ENCODE assay signal across 23 cellular contexts in the genomic region with DNA sequence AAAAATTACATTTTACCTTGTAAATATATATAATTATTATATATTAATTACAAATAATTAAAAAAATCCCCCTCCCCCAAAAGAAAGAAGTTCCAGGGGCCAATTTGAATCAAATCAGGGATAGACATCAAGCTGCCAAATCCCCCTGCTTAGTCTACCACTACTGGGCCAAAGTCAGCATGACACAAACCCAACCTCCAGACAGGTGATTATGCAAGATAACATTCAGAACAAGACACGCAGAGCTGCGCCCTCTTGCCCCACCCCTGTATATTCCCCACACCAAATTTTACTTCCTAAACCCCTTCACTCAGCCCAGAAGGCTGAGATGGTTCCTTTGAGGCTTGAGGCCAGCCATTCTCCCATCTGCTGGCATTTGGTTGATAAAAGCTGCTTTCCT.
A peak's percentile ranks its signal among the peaks of the same experiment; 100 is the strongest.
DNase-seq lines count a peak whose midpoint lies in the region; ATAC-seq, FAIRE-seq and TF ChIP-seq lines count a peak whose summit lies in the region.
"Had no signal": no experiment of that assay in that cellular context is flagged by ENCODE, and none has a peak within 500 bp of the region (broad histone marks: within the 10 kb centered on the region; RNA-seq: fewer than 3 reads in every experiment).

No MANE protein-coding gene starts in this region.

- H3K9me3 ChIP-seq in K562 (replicated peaks; ENCODE audit: control insufficient read depth, insufficient read depth, low read depth, low read length): no peaks in the 10 kb centered on the region
- H3K9me3 ChIP-seq: BE2C, BLaER1, Caco-2 had no signal

- peak; percentile 15 for FAIRE-seq in K562 (lab: Jason Lieb, UNC)
- FAIRE-seq: A204.1, D721Med, G401.6, GM12891 had no signal

- H3K4me1 Mint-ChIP-seq in GM23338 (no peaks in the 10 kb centered on the region), Calu3 (ENCODE audit: low read depth, unreplicated experiment) (peaks cover 13% of the 10 kb centered on the region)
- H3K4me1 Mint-ChIP-seq: CD14-positive monocyte; CD4-positive, alpha-beta memory T cell; CD4-positive, CD25-positive, alpha-beta regulatory T cell; CD8-positive, alpha-beta memory T cell had no signal

- no peak overlapping the region for H3K4me3 Mint-ChIP-seq in GM23338
- no peak overlapping the region for H3K4me3 Mint-ChIP-seq in Calu3 (ENCODE audit: low read depth, unreplicated experiment)
- H3K4me3 Mint-ChIP-seq: CD14-positive monocyte; CD4-positive, alpha-beta memory T cell; CD4-positive, CD25-positive, alpha-beta regulatory T cell; CD8-positive, alpha-beta memory T cell had no signal

- no peak for TF ChIP-seq EP300 in K562 (IDR thresholded peaks at IDR 0.05; ENCODE audit: low read length)

- TF ChIP-seq CTCF in GM23338 (conservative IDR thresholded peaks at IDR 0.05; ENCODE audit: low read depth in 2 of 2) (no peak), K562 (IDR thresholded peaks at IDR 0.05 in 2 of 3, conservative IDR thresholded peaks at IDR 0.05 in 1 of 3; ENCODE audit: insufficient read depth in 2 of 3, low read depth in 1 of 3, low read length in 3 of 3) (no peak), Calu3 (IDR thresholded peaks at IDR 0.05; ENCODE audit: unreplicated experiment) (no peak)

- H3K27ac Mint-ChIP-seq in GM23338 (0 out of 2 replicates have a peak overlapping the region, but pooled peaks have one; percentile 48), Calu3 (ENCODE audit: unreplicated experiment) (no peak overlapping the region)
- H3K27ac Mint-ChIP-seq: CD14-positive monocyte; CD4-positive, alpha-beta memory T cell; CD4-positive, CD25-positive, alpha-beta regulatory T cell; CD8-positive, alpha-beta memory T cell had no signal

- no peaks in the 10 kb centered on the region for H3F3A ChIP-seq in GM23338 (replicated peaks; ENCODE audit: low read depth)

- WGBS in K562 (ENCODE audit: insufficient coverage, low coverage, missing lambda C conversion rate): 4% methylated on average over 2 of the region's 2 CpGs

- H2AFZ ChIP-seq in GM23338: no peak overlapping the region
- no peak overlapping the region for H2AFZ ChIP-seq in K562 (ENCODE audit: low read depth, low read length)

- no peak for TF ChIP-seq POLR2A in K562 (conservative IDR thresholded peaks at IDR 0.05)

- POLR2A ChIA-PET in K562 (lab: Yijun Ruan, JAX): interaction anchor here (0.6 to 1.0 kb wide), 2 partner anchors 10 to 27 kb away, joined by 3 read pairs; no protein-coding TSS in a partner anchor

- ATAC-seq in GM23338 (no peak), K562 (peak; percentile 72), GM18873 (IDR thresholded peaks at IDR 0.05; ENCODE audit: low FRiP score, unreplicated experiment) (no peak), GM21723 (IDR thresholded peaks at IDR 0.05; ENCODE audit: unreplicated experiment) (no peak)

- BruUV-seq in K562 (replicated peaks; lab: Mats Ljungman, UMichigan): no TSS peak
- BruUV-seq in Calu3 (replicated peaks; lab: Mats Ljungman, UMichigan): no TSS peak

- H3K4me2 ChIP-seq in GM23338 (no peak overlapping the region), K562 (ENCODE audit: insufficient read depth, low read length) (no peak overlapping the region)
- H3K4me2 ChIP-seq: BLaER1 had no signal

- H3K4me1 ChIP-seq in GM23338 (ENCODE audit: insufficient read depth): no peaks in the 10 kb centered on the region
- H3K4me1 ChIP-seq in K562 (replicated peaks in 1 of 2; ENCODE audit: control insufficient read depth in 2 of 2, insufficient read depth in 2 of 2, low read length in 2 of 2): no peaks in the 10 kb centered on the region
- H3K4me1 ChIP-seq: BE2C, BLaER1, Caco-2 had no signal

- no peaks in the 10 kb centered on the region for H3K36me3 ChIP-seq in GM23338 (ENCODE audit: insufficient read depth)
- no peaks in the 10 kb centered on the region for H3K36me3 ChIP-seq in K562 (ENCODE audit: control insufficient read depth, insufficient read depth, low read length)
- H3K36me3 ChIP-seq: BE2C, BLaER1 had no signal

- no peak overlapping the region for H3K27ac ChIP-seq in GM23338 (ENCODE audit: low read depth)
- H3K27ac ChIP-seq in K562 (ENCODE audit: extremely low read depth, low read depth, low read length): no peak overlapping the region
- H3K27ac ChIP-seq: BLaER1 had no signal

- in situ Hi-C loops in K562 (cut with MboI): no loop called here

- DNase-seq in GM23338 (ENCODE audit: low spot score) (no peak), OCI-M1 (lab: John Stamatoyannopoulos, UW) (peak; percentile 75), K562 (ENCODE audit: extremely low read depth in 1 of 4, low spot score in 3 of 4) (peak; percentile 32 to 56 (median 45)), Calu3 (no peak), NCI-H82 treated with DMSO at 0.1 percent for 48 hours (lab: John Stamatoyannopoulos, UW; ENCODE audit: unreplicated experiment) (no peak)
- DNase-seq: 8988T; ACHN; BE2C; C1 segment of cervical spinal cord; Caco-2; CD4-positive, alpha-beta memory T cell; CD4-positive, CD25-positive, alpha-beta regulatory T cell; CD8-positive, alpha-beta memory T cell; DMS79 treated with DMSO at 0.1 percent for 48 hours; GF-D8 had no signal

- no peak for TF ChIP-seq RAD21 in K562 (CRISPR knock-in tag; conservative IDR thresholded peaks at IDR 0.05 in 1 of 2, IDR thresholded peaks at IDR 0.05 in 1 of 2)

- no peaks in the 10 kb centered on the region for H4K20me1 ChIP-seq in GM23338 (replicated peaks; ENCODE audit: insufficient read depth)
- H4K20me1 ChIP-seq in K562 (replicated peaks; ENCODE audit: control insufficient read depth, insufficient read depth, low read length): no peaks in the 10 kb centered on the region
- H4K20me1 ChIP-seq: BLaER1 had no signal

- no peak overlapping the region for H3K4me3 ChIP-seq in GM23338
- no peak overlapping the region for H3K4me3 ChIP-seq in K562
- H3K4me3 ChIP-seq: BLaER1 had no signal

- CTCF ChIA-PET in K562 (lab: Yijun Ruan, JAX; ENCODE audit: low intra/inter-chr PET ratio): no interaction called here
- CTCF ChIA-PET in Calu3 (lab: Charles Lee): no interaction called here

- H3K36me3 Mint-ChIP-seq in GM23338 (ENCODE audit: low read depth): no peaks in the 10 kb centered on the region
- H3K36me3 Mint-ChIP-seq in Calu3 (ENCODE audit: insufficient read depth, unreplicated experiment): no peaks in the 10 kb centered on the region
- H3K36me3 Mint-ChIP-seq: CD14-positive monocyte; CD4-positive, alpha-beta memory T cell; CD4-positive, CD25-positive, alpha-beta regulatory T cell; CD8-positive, alpha-beta memory T cell had no signal

- H3K27me3 ChIP-seq in GM23338 (ENCODE audit: insufficient read depth) (no peaks in the 10 kb centered on the region), K562 (ENCODE audit: control insufficient read depth in 2 of 2, insufficient read depth in 2 of 2, low read length in 2 of 2) (no peaks in the 10 kb centered on the region)
- H3K27me3 ChIP-seq: BE2C, BLaER1 had no signal

- H3K9me2 ChIP-seq in GM23338 (ENCODE audit: insufficient read depth): no peaks in the 10 kb centered on the region

- H3K9me3 Mint-ChIP-seq in GM23338 (peaks cover 5% of the 10 kb centered on the region; the same call in 2 of the 3 replicates), Calu3 (ENCODE audit: low read depth, unreplicated experiment) (no peaks in the 10 kb centered on the region)

- intact Hi-C loops in K562 (cut with micrococcal nuclease): no loop called here
- intact Hi-C loops in Calu3 (cut with micrococcal nuclease; ENCODE audit: unreplicated experiment): no loop called here

- H3K79me2 ChIP-seq in GM23338 (replicated peaks; ENCODE audit: insufficient read depth) (no peaks in the 10 kb centered on the region), K562 (ENCODE audit: control insufficient read depth, insufficient read depth, low read length) (no peaks in the 10 kb centered on the region)

- H3K9ac ChIP-seq in K562 (ENCODE audit: insufficient read depth in 1 of 2, low read depth in 2 of 2, low read length in 2 of 2): no peak overlapping the region
- H3K9ac ChIP-seq: BLaER1 had no signal

- H3K9me1 ChIP-seq in K562 (ENCODE audit: control insufficient read depth, insufficient read depth, low read length): no peaks in the 10 kb centered on the region

- H3K27me3 Mint-ChIP-seq in GM23338 (ENCODE audit: insufficient read depth, low read depth, poor library complexity) (no peaks in the 10 kb centered on the region), Calu3 (ENCODE audit: unreplicated experiment) (no peaks in the 10 kb centered on the region)
- H3K27me3 Mint-ChIP-seq: CD4-positive, alpha-beta memory T cell; CD4-positive, CD25-positive, alpha-beta regulatory T cell; CD8-positive, alpha-beta memory T cell had no signal

TF ChIP-seq in GM23338, 12 proteins besides CTCF, POLR2A, EP300 and RAD21 (continues in another document):
- TF ChIP-seq ZNF331 (CRISPR knock-in tag; IDR thresholded peaks at IDR 0.05; ENCODE audit: low read depth): no peak

TF ChIP-seq in K562, 482 proteins besides CTCF, POLR2A, EP300 and RAD21 (continues in another document):
- TF ChIP-seq, protein P1, sequence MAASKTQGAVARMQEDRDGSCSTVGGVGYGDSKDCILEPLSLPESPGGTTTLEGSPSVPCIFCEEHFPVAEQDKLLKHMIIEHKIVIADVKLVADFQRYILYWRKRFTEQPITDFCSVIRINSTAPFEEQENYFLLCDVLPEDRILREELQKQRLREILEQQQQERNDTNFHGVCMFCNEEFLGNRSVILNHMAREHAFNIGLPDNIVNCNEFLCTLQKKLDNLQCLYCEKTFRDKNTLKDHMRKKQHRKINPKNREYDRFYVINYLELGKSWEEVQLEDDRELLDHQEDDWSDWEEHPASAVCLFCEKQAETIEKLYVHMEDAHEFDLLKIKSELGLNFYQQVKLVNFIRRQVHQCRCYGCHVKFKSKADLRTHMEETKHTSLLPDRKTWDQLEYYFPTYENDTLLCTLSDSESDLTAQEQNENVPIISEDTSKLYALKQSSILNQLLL (CRISPR knock-in tag; IDR thresholded peaks at IDR 0.05; ENCODE audit: borderline replicate concordance): no peak
- TF ChIP-seq CBFA2T3 (IDR thresholded peaks at IDR 0.05) (peak; percentile 39), ARID1B (IDR thresholded peaks at IDR 0.05) (peak; percentile 48), TAF1 (IDR thresholded peaks at IDR 0.05; ENCODE audit: control insufficient read depth, extremely low read depth, insufficient read depth, low read length, severe bottlenecking) (no peak), NCOR1 (IDR thresholded peaks at IDR 0.05) (peak; percentile 50; the same call in 1 of the 2 replicates)

Comparison
In these comparisons a context has a peak if more than half of its experiments do, and no peak if none do; other contexts are left out.
1. DNase-seq: peak in OCI-M1 (single experiment) and K562 (4 of 4); none in GM23338 (single experiment), Calu3 (single experiment) and NCI-H82 treated with DMSO at 0.1 percent for 48 hours (single experiment).